9 cellular contexts compared by ENCODE assay signal in the genomic region with DNA sequence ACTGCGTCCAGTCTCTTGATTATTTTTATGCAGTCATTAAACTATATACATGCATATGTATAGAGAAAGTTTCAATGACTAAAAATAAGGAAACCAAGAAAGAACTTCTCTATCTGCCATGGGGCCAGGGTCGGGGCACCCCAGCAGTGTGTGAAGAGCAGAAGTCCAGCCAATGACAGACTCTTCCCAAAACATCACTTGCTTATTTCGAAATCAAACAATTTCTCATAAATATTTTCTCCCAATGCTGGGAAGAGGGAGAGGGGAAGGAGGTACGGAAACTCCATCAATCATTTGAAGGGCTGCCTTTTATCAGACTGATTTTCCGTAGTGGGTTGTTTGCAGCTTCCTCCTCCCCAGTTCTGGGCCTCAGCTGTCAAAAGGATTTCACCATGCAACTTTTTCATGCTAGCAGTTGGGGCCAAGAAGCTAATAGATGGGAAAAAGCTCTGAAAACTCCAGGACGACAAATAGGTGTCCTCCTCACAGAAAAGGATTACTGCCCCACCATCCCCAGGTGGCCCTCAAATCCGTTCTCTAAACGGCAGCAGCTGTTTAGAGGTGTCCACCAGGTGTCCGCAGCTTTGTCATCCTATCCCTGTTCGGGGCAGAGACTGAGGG. TPM values are rescaled to one million over a fixed set of nuclear protein-coding genes. Genes with fewer than 3 reads are reported as not detected.
DNase-seq lines count a peak whose midpoint lies in the region; ATAC-seq, FAIRE-seq and TF ChIP-seq lines count a peak whose summit lies in the region.
"Had no signal": no experiment of that assay in that cellular context is flagged by ENCODE, and none has a peak within 500 bp of the region (broad histone marks: within the 10 kb centered on the region; RNA-seq: fewer than 3 reads in every experiment).

No MANE protein-coding gene starts in this region.

- BruUV-seq in HepG2 (replicated peaks; lab: Mats Ljungman, UMichigan) = TSS peak; percentile 63

- TF ChIP-seq CTCF in C4-2B (conservative IDR thresholded peaks at IDR 0.05) (no peak; the same call in 1 of the 2 replicates), HepG2 (CRISPR knock-in tag; IDR thresholded peaks at IDR 0.05) (peak; percentile 58), tibial artery (IDR thresholded peaks at IDR 0.05) (peak in 1 of 2 experiments; percentile 44)

- H3K9me3 Mint-ChIP-seq in activated naive CD8-positive, alpha-beta T cell treated with anti-CD3 and anti-CD28 coated beads, Interleukin-2, amount 10 ng/mL, durations not matched to agents 7 days and 5 days = no peaks in the 10 kb centered on the region

- H3K27ac ChIP-seq in C4-2B = peak overlapping the region; percentile 87
- peak overlapping the region; percentile 24 for H3K27ac ChIP-seq in HepG2 (ENCODE audit: extremely low read length, insufficient read depth, low read length)
- H3K27ac ChIP-seq in tibial artery = peak overlapping the region; percentile 95 to 96

- in situ Hi-C loops in HepG2 (cut with HindIII; ENCODE audit: extremely low pct_ligation_motif_present, low pct_unique_long_range_greater_than_20kb) = no loop called here

- 19% methylated on average over 6 of the region's 10 CpGs for WGBS in HepG2 (ENCODE audit: low lambda C conversion rate)

- DNase-seq in activated naive CD8-positive, alpha-beta T cell treated with anti-CD3 and anti-CD28 coated beads, Interleukin-2, amount 10 ng/mL, durations not matched to agents 7 days and 5 days = no peak
- DNase-seq in HepG2 (ENCODE audit: low spot score) (no peak), tibial artery (peak in 1 of 2 donors; percentile 54), NCI-H1694 treated with DMSO at 0.1 percent for 48 hours (lab: John Stamatoyannopoulos, UW) (no peak), NCI-H526 (lab: John Stamatoyannopoulos, UW) (no peak)

- H3K79me2 ChIP-seq in HepG2 (ENCODE audit: insufficient read depth, low read length) = peaks cover 15% of the 10 kb centered on the region

- no peaks in the 10 kb centered on the region for H3K9me3 ChIP-seq in HepG2 (ENCODE audit: low read length)
- no peaks in the 10 kb centered on the region for H3K9me3 ChIP-seq in tibial artery

- H3K27me3 Mint-ChIP-seq in activated naive CD8-positive, alpha-beta T cell treated with anti-CD3 and anti-CD28 coated beads, Interleukin-2, amount 10 ng/mL, durations not matched to agents 7 days and 5 days = no peaks in the 10 kb centered on the region

- CTCF ChIA-PET in HepG2 (lab: Yijun Ruan, JAX; ENCODE audit: low intra/inter-chr PET ratio, low total read pairs) = interaction anchor here (1.7 kb wide), 1 partner anchor 24 kb away, joined by 3 read pairs; no protein-coding TSS in a partner anchor

- peak overlapping the region; percentile 45 to 77 (median 59) for H3K4me3 ChIP-seq in HepG2 (replicated peaks in 1 of 3; ENCODE audit: insufficient read depth in 1 of 3, low read depth in 2 of 3, low read length in 3 of 3)
- H3K4me3 ChIP-seq in tibial artery = peak overlapping the region; percentile 75 to 90

- H3K36me3 Mint-ChIP-seq in activated naive CD8-positive, alpha-beta T cell treated with anti-CD3 and anti-CD28 coated beads, Interleukin-2, amount 10 ng/mL, durations not matched to agents 7 days and 5 days = peaks cover 7% of the 10 kb centered on the region

- H3K4me1 Mint-ChIP-seq in activated naive CD8-positive, alpha-beta T cell treated with anti-CD3 and anti-CD28 coated beads, Interleukin-2, amount 10 ng/mL, durations not matched to agents 7 days and 5 days = peaks cover 26% of the 10 kb centered on the region

- no peak for TF ChIP-seq POLR2A in HepG2 (IDR thresholded peaks at IDR 0.05; ENCODE audit: insufficient read depth in 1 of 2, low read depth in 2 of 2, low read length in 2 of 2)

- no peak for TF ChIP-seq RAD21 in HepG2 (CRISPR knock-in tag; IDR thresholded peaks at IDR 0.05)

- ATAC-seq in HG03175 (IDR thresholded peaks at IDR 0.05; ENCODE audit: unreplicated experiment) (peak; percentile 35), HepG2 (peak; percentile 60), HG03521 (IDR thresholded peaks at IDR 0.05; ENCODE audit: unreplicated experiment) (no peak)
- no peak for ATAC-seq in activated naive CD8-positive, alpha-beta T cell treated with anti-CD3 and anti-CD28 coated beads, Interleukin-2, amount 10 ng/mL, durations not matched to agents 7 days and 5 days (ENCODE audit: low read depth)

- H3K4me3 Mint-ChIP-seq in activated naive CD8-positive, alpha-beta T cell treated with anti-CD3 and anti-CD28 coated beads, Interleukin-2, amount 10 ng/mL, durations not matched to agents 7 days and 5 days = peak overlapping the region; percentile 85

- peaks cover 53% of the 10 kb centered on the region for H3K4me1 ChIP-seq in HepG2 (ENCODE audit: insufficient read depth, low read length)
- H3K4me1 ChIP-seq in tibial artery = peaks cover 0 to 42% (median 24%) of the 10 kb centered on the region in 4 donors

- FAIRE-seq in HepG2 (lab: Jason Lieb, UNC) = peak; percentile 28

- POLR2A ChIA-PET in activated naive CD8-positive, alpha-beta T cell treated with anti-CD3 and anti-CD28 coated beads, Interleukin-2, amount 10 ng/mL, durations not matched to agents 7 days and 5 days (lab: Charles Lee) = interaction anchor here (0.6 to 4.1 kb wide), 11 partner anchors 10 to 386 kb away, joined by 3 to 16 read pairs (median 5); a partner anchor contains a TSS
- POLR2A ChIA-PET in HepG2 (lab: Yijun Ruan, JAX) = interaction anchor here (0.6 to 0.9 kb wide), 8 partner anchors 10 to 153 kb away, joined by 3 to 5 read pairs (median 4); a partner anchor contains a TSS

- H3K36me3 ChIP-seq in HepG2 (replicated peaks in 1 of 2; ENCODE audit: control insufficient read depth in 1 of 2, insufficient read depth in 2 of 2, low read length in 2 of 2) (peaks cover 4 to 9% of the 10 kb centered on the region in 2 experiments; a peak in 4 of 5 replicates), tibial artery (peaks cover 10 to 21% (median 13%) of the 10 kb centered on the region in 3 donors)

- H3K9ac ChIP-seq in HepG2 (ENCODE audit: insufficient read depth, low read depth, low read length) = peak overlapping the region; percentile 41

- intact Hi-C loops in HepG2 (cut with micrococcal nuclease; ENCODE audit: unreplicated experiment) = loop anchor here (2.0 to 5.0 kb wide), 2 partner anchors 67 to 115 kb away; a partner anchor contains a TSS
- intact Hi-C loops in tibial artery (cut with DNase I; ENCODE audit: low total_unique reads) = no loop called here

- no peaks in the 10 kb centered on the region; the same call in 1 of the 2 replicates for H4K20me1 ChIP-seq in HepG2 (ENCODE audit: insufficient read depth, low read length)

- peak overlapping the region; percentile 86 for H3K27ac Mint-ChIP-seq in activated naive CD8-positive, alpha-beta T cell treated with anti-CD3 and anti-CD28 coated beads, Interleukin-2, amount 10 ng/mL, durations not matched to agents 7 days and 5 days

- peak overlapping the region; percentile 85 for H3K4me2 ChIP-seq in HepG2 (ENCODE audit: low read depth, low read length)

- TF ChIP-seq EP300 in HepG2 (IDR thresholded peaks at IDR 0.05; ENCODE audit: low read depth in 2 of 2, low read length in 2 of 2) = no peak
- TF ChIP-seq EP300 in HepG2 (CRISPR knock-in tag; IDR thresholded peaks at IDR 0.05; ENCODE audit: borderline replicate concordance) = no peak

- H2AFZ ChIP-seq in HepG2 (ENCODE audit: low read length) = peak overlapping the region; percentile 46

- H3K27me3 ChIP-seq in HepG2 (ENCODE audit: control insufficient read depth in 1 of 2, insufficient read depth in 2 of 2, low read length in 2 of 2) (no peaks in the 10 kb centered on the region; a peak in 1 of 5 replicates), tibial artery (no peaks in the 10 kb centered on the region)

RNA-seq across cellular contexts. Expression of a gene that starts 0.6 kb away (rescaled TPM):
- 100 to 1,000 TPM; 108 to 109 TPM for total RNA-seq in activated naive CD8-positive, alpha-beta T cell treated with anti-CD3 and anti-CD28 coated beads, Interleukin-2, amount 10 ng/mL, durations not matched to agents 7 days and 5 days
- 20.3 and 35.6 TPM in 2 replicates for total RNA-seq in HepG2 (2016; rRNA removed; fragmentation: Illumina TruSeq; extraction: Trizol)
- 7.4 and 10.3 TPM in 2 replicates for total RNA-seq in HepG2 (2016; cell fraction: cytosol; rRNA removed; fragmentation: Illumina TruSeq; extraction: Trizol; ENCODE audit: low read depth)
- 18.5 and 37.2 TPM in 2 replicates for total RNA-seq in HepG2 (2016; cell fraction: insoluble cytoplasmic fraction; rRNA removed; fragmentation: Illumina TruSeq; extraction: Trizol)
- total RNA-seq in HepG2 (2016; cell fraction: membrane; rRNA removed; fragmentation: Illumina TruSeq; extraction: Trizol) = 18.1 and 18.9 TPM in 2 replicates
- total RNA-seq in HepG2 (2016; cell fraction: nucleus; rRNA removed; fragmentation: Illumina TruSeq; extraction: Trizol) = 26.8 and 31.7 TPM in 2 replicates
- 36.8 and 41.3 TPM in 2 replicates for polyA plus RNA-seq in HepG2 (2011; rRNA removed)
- 20.2 and 34.2 TPM in 2 replicates for polyA plus RNA-seq in HepG2 (2011; cell fraction: cytosol; rRNA removed)
- polyA plus RNA-seq in HepG2 (2011; cell fraction: nucleus; rRNA removed) = 102 and 128 TPM in 2 replicates
- 16.9 and 23.2 TPM in 2 replicates for polyA plus RNA-seq in HepG2 (2012)
- 8.3 and 9.4 TPM in 2 replicates for polyA plus RNA-seq in HepG2 (2016; cell fraction: cytosol; fragmentation: Illumina TruSeq; extraction: Trizol; ENCODE audit: low read depth)
- 21.4 and 32.6 TPM in 2 replicates for polyA plus RNA-seq in HepG2 (2016; cell fraction: insoluble cytoplasmic fraction; fragmentation: Illumina TruSeq; extraction: Trizol; ENCODE audit: low read depth)
- polyA plus RNA-seq in HepG2 (2016; cell fraction: membrane; fragmentation: Illumina TruSeq; extraction: Trizol; ENCODE audit: low read depth) = 12.8 and 13.0 TPM in 2 replicates
- polyA plus RNA-seq in HepG2 (2016; cell fraction: nucleus; fragmentation: Illumina TruSeq; extraction: Trizol; ENCODE audit: insufficient read depth, low read depth) = 68.3 and 83.1 TPM in 2 replicates
- polyA minus RNA-seq in HepG2 (2011; rRNA and poly(A)+ RNA removed; ENCODE audit: low replicate concordance) = 71.8 and 195 TPM in 2 replicates
- 13.5 and 19.9 TPM in 2 replicates for polyA minus RNA-seq in HepG2 (2011; cell fraction: cytosol; rRNA and poly(A)+ RNA removed)
- polyA minus RNA-seq in HepG2 (2011; cell fraction: nucleus; rRNA and poly(A)+ RNA removed) = 25.4 and 26.6 TPM in 2 replicates

RNA-seq across cellular contexts. Expression of a gene that starts 16.2 kb away (rescaled TPM):
- total RNA-seq in activated naive CD8-positive, alpha-beta T cell treated with anti-CD3 and anti-CD28 coated beads, Interleukin-2, amount 10 ng/mL, durations not matched to agents 7 days and 5 days = 100 to 1,000 TPM; 134 to 136 TPM
- total RNA-seq in HepG2 (2016; rRNA removed; fragmentation: Illumina TruSeq; extraction: Trizol) = 16.8 TPM in 2 replicates
- total RNA-seq in HepG2 (2016; cell fraction: cytosol; rRNA removed; fragmentation: Illumina TruSeq; extraction: Trizol; ENCODE audit: low read depth) = 5.3 and 6.3 TPM in 2 replicates
- 14.3 and 15.5 TPM in 2 replicates for total RNA-seq in HepG2 (2016; cell fraction: insoluble cytoplasmic fraction; rRNA removed; fragmentation: Illumina TruSeq; extraction: Trizol)
- total RNA-seq in HepG2 (2016; cell fraction: membrane; rRNA removed; fragmentation: Illumina TruSeq; extraction: Trizol) = 13.1 and 13.7 TPM in 2 replicates
- total RNA-seq in HepG2 (2016; cell fraction: nucleus; rRNA removed; fragmentation: Illumina TruSeq; extraction: Trizol) = 13.7 and 14.2 TPM in 2 replicates
- polyA plus RNA-seq in HepG2 (2011; rRNA removed) = 21.5 and 26.1 TPM in 2 replicates
- polyA plus RNA-seq in HepG2 (2011; cell fraction: cytosol; rRNA removed) = 16.1 and 24.8 TPM in 2 replicates
- polyA plus RNA-seq in HepG2 (2011; cell fraction: nucleus; rRNA removed) = 85.3 and 97.2 TPM in 2 replicates
- polyA plus RNA-seq in HepG2 (2012) = 18.5 and 23.5 TPM in 2 replicates
- polyA plus RNA-seq in HepG2 (2016; cell fraction: cytosol; fragmentation: Illumina TruSeq; extraction: Trizol; ENCODE audit: low read depth) = 7.2 and 7.8 TPM in 2 replicates
- polyA plus RNA-seq in HepG2 (2016; cell fraction: insoluble cytoplasmic fraction; fragmentation: Illumina TruSeq; extraction: Trizol; ENCODE audit: low read depth) = 21.4 and 33.5 TPM in 2 replicates
- 10.9 and 12.8 TPM in 2 replicates for polyA plus RNA-seq in HepG2 (2016; cell fraction: membrane; fragmentation: Illumina TruSeq; extraction: Trizol; ENCODE audit: low read depth)
- 35.3 and 35.6 TPM in 2 replicates for polyA plus RNA-seq in HepG2 (2016; cell fraction: nucleus; fragmentation: Illumina TruSeq; extraction: Trizol; ENCODE audit: insufficient read depth, low read depth)
- polyA minus RNA-seq in HepG2 (2011; rRNA and poly(A)+ RNA removed; ENCODE audit: low replicate concordance) = 47.9 and 105 TPM in 2 replicates
- 13.9 and 18.8 TPM in 2 replicates for polyA minus RNA-seq in HepG2 (2011; cell fraction: cytosol; rRNA and poly(A)+ RNA removed)
- 27.6 and 29.4 TPM in 2 replicates for polyA minus RNA-seq in HepG2 (2011; cell fraction: nucleus; rRNA and poly(A)+ RNA removed)

RNA-seq across cellular contexts. Expression of a gene that starts 23.6 kb away (rescaled TPM):
- total RNA-seq in activated naive CD8-positive, alpha-beta T cell treated with anti-CD3 and anti-CD28 coated beads, Interleukin-2, amount 10 ng/mL, durations not matched to agents 7 days and 5 days = 10 to 100 TPM; 64.6 to 67.1 TPM
- total RNA-seq in HepG2 (2016; rRNA removed; fragmentation: Illumina TruSeq; extraction: Trizol) = not detected in 2 replicates
- not detected in 2 replicates for total RNA-seq in HepG2 (2016; cell fraction: cytosol; rRNA removed; fragmentation: Illumina TruSeq; extraction: Trizol; ENCODE audit: low read depth)
- total RNA-seq in HepG2 (2016; cell fraction: insoluble cytoplasmic fraction; rRNA removed; fragmentation: Illumina TruSeq; extraction: Trizol) = not detected in 2 replicates
- total RNA-seq in HepG2 (2016; cell fraction: membrane; rRNA removed; fragmentation: Illumina TruSeq; extraction: Trizol) = not detected in 2 replicates
- not detected in 2 replicates for total RNA-seq in HepG2 (2016; cell fraction: nucleus; rRNA removed; fragmentation: Illumina TruSeq; extraction: Trizol)
- polyA plus RNA-seq in HepG2 (2011; rRNA removed) = not detected in 2 replicates
- polyA plus RNA-seq in HepG2 (2011; cell fraction: cytosol; rRNA removed) = 0.03 TPM in 1 of 2 replicates, not detected in the other
- polyA plus RNA-seq in HepG2 (2011; cell fraction: nucleus; rRNA removed) = not detected in 2 replicates
- 0.19 TPM in 1 of 2 replicates, not detected in the other for polyA plus RNA-seq in HepG2 (2012)
- polyA plus RNA-seq in HepG2 (2016; cell fraction: cytosol; fragmentation: Illumina TruSeq; extraction: Trizol; ENCODE audit: low read depth) = not detected in 2 replicates
- polyA plus RNA-seq in HepG2 (2016; cell fraction: insoluble cytoplasmic fraction; fragmentation: Illumina TruSeq; extraction: Trizol; ENCODE audit: low read depth) = not detected in 2 replicates
- polyA plus RNA-seq in HepG2 (2016; cell fraction: membrane; fragmentation: Illumina TruSeq; extraction: Trizol; ENCODE audit: low read depth) = not detected in 2 replicates
- not detected in 2 replicates for polyA plus RNA-seq in HepG2 (2016; cell fraction: nucleus; fragmentation: Illumina TruSeq; extraction: Trizol; ENCODE audit: insufficient read depth, low read depth)
- 0.20 and 0.84 TPM in 2 replicates for polyA minus RNA-seq in HepG2 (2011; rRNA and poly(A)+ RNA removed; ENCODE audit: low replicate concordance)
- not detected in 2 replicates for polyA minus RNA-seq in HepG2 (2011; cell fraction: cytosol; rRNA and poly(A)+ RNA removed)
- polyA minus RNA-seq in HepG2 (2011; cell fraction: nucleus; rRNA and poly(A)+ RNA removed) = not detected in 2 replicates
- total RNA-seq: LHCN-M2 had no signal

RNA-seq across cellular contexts. Expression of a gene that starts 52.4 kb away (rescaled TPM):
- total RNA-seq in activated naive CD8-positive, alpha-beta T cell treated with anti-CD3 and anti-CD28 coated beads, Interleukin-2, amount 10 ng/mL, durations not matched to agents 7 days and 5 days = 10 to 100 TPM; 19.7 to 20.1 TPM
- total RNA-seq in HepG2 (2016; rRNA removed; fragmentation: Illumina TruSeq; extraction: Trizol) = 0.02 TPM in 1 of 2 replicates, not detected in the other
- total RNA-seq in HepG2 (2016; cell fraction: cytosol; rRNA removed; fragmentation: Illumina TruSeq; extraction: Trizol; ENCODE audit: low read depth) = not detected in 2 replicates
- 0.07 and 0.17 TPM in 2 replicates for total RNA-seq in HepG2 (2016; cell fraction: insoluble cytoplasmic fraction; rRNA removed; fragmentation: Illumina TruSeq; extraction: Trizol)
- 0.07 and 0.22 TPM in 2 replicates for total RNA-seq in HepG2 (2016; cell fraction: membrane; rRNA removed; fragmentation: Illumina TruSeq; extraction: Trizol)
- total RNA-seq in HepG2 (2016; cell fraction: nucleus; rRNA removed; fragmentation: Illumina TruSeq; extraction: Trizol) = 0.25 TPM in 1 of 2 replicates, not detected in the other
- 1.1 and 1.4 TPM in 2 replicates for polyA plus RNA-seq in HepG2 (2011; rRNA removed)
- 0.82 and 1.1 TPM in 2 replicates for polyA plus RNA-seq in HepG2 (2011; cell fraction: cytosol; rRNA removed)
- polyA plus RNA-seq in HepG2 (2011; cell fraction: nucleus; rRNA removed) = 2.1 and 2.3 TPM in 2 replicates
- 1.4 and 1.5 TPM in 2 replicates for polyA plus RNA-seq in HepG2 (2012)
- polyA plus RNA-seq in HepG2 (2016; cell fraction: cytosol; fragmentation: Illumina TruSeq; extraction: Trizol; ENCODE audit: low read depth) = not detected in 2 replicates
- polyA plus RNA-seq in HepG2 (2016; cell fraction: insoluble cytoplasmic fraction; fragmentation: Illumina TruSeq; extraction: Trizol; ENCODE audit: low read depth) = 0.08 TPM in 1 of 2 replicates, not detected in the other
- 0.06 and 0.13 TPM in 2 replicates for polyA plus RNA-seq in HepG2 (2016; cell fraction: membrane; fragmentation: Illumina TruSeq; extraction: Trizol; ENCODE audit: low read depth)
- polyA plus RNA-seq in HepG2 (2016; cell fraction: nucleus; fragmentation: Illumina TruSeq; extraction: Trizol; ENCODE audit: insufficient read depth, low read depth) = 0.20 and 0.22 TPM in 2 replicates
- polyA minus RNA-seq in HepG2 (2011; rRNA and poly(A)+ RNA removed; ENCODE audit: low replicate concordance) = 1.2 and 26.5 TPM in 2 replicates
- polyA minus RNA-seq in HepG2 (2011; cell fraction: cytosol; rRNA and poly(A)+ RNA removed) = 0.30 and 0.62 TPM in 2 replicates
- 0.75 and 0.90 TPM in 2 replicates for polyA minus RNA-seq in HepG2 (2011; cell fraction: nucleus; rRNA and poly(A)+ RNA removed)

Comparison
In these comparisons a context has a peak if more than half of its experiments do, and no peak if none do; other contexts are left out.
1. H3K27ac ChIP-seq: peak in every context shown above with its lines; median percentile 96 in tibial artery; 87 in C4-2B; 24 in HepG2.
2. ATAC-seq: peak in HG03175 (single experiment) and HepG2 (single experiment); none in activated naive CD8-positive, alpha-beta T cell treated with anti-CD3 and anti-CD28 coated beads, Interleukin-2, amount 10 ng/mL, durations not matched to agents 7 days and 5 days (single experiment) and HG03521 (single experiment).
3. RNA of a gene that starts 23.6 kb away (total RNA-seq): 64.6 to 67.1 TPM in activated naive CD8-positive, alpha-beta T cell treated with anti-CD3 and anti-CD28 coated beads, Interleukin-2, amount 10 ng/mL, durations not matched to agents 7 days and 5 days; not detected in HepG2; every median in the first group is over 10 times any median in the second.